In the genomic region with DNA sequence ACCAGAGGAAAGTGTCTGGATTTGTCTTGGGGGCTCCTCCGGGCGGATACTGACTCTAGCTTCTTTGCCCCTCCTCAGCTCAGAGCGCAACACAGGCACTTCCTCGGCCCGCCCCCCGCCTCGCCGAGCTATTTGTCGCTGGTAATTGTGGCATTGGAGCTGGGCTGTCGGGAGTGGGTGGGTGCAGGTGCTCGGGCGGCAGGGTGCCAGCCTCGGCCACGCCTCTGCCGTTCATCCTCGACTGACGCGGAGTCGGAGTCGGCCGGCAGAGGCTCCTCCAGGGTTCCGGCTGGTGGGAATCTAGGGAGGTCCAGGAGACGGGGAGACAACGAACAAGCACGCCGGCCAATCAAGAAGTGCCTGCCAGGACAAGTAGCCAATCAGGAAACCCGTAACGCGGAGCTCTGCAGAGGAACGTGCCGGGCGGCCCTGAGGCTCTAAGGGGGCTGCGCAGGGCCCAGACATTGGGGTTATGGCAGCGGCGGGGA, we compare ENCODE assay signal across 7 cellular contexts. TPM values are rescaled to one million over a fixed set of nuclear protein-coding genes. Genes with fewer than 3 reads are reported as not detected.
DNase-seq lines count a peak whose midpoint lies in the region; ATAC-seq lines count a peak whose summit lies in the region.

No MANE protein-coding gene starts in this region.

- H3K4me3 Mint-ChIP-seq in naive thymus-derived CD8-positive, alpha-beta T cell: peak overlapping the region; percentile 79 to 92 (median 88)

- H3K27me3 Mint-ChIP-seq in naive thymus-derived CD8-positive, alpha-beta T cell: peaks cover 0 to 2% (median 0%) of the 10 kb centered on the region in 5 donors

- H3K9me3 Mint-ChIP-seq in naive thymus-derived CD8-positive, alpha-beta T cell: peaks cover 0 to 2% (median 0%) of the 10 kb centered on the region in 9 donors

- peak overlapping the region in 6 of 10 donors; percentile 19 to 82 (median 50) for H3K27ac Mint-ChIP-seq in naive thymus-derived CD8-positive, alpha-beta T cell

- POLR2A ChIA-PET in naive thymus-derived CD8-positive, alpha-beta T cell (lab: Charles Lee): interaction anchor here (0.5 to 2.1 kb wide), 6 partner anchors 12 to 67 kb away, joined by 3 to 13 read pairs (median 3); a partner anchor contains a TSS

- H3K4me1 Mint-ChIP-seq in naive thymus-derived CD8-positive, alpha-beta T cell: peaks cover 7 to 34% (median 22%) of the 10 kb centered on the region in 4 donors

- peak; percentile 72 to 80 for ATAC-seq in naive thymus-derived CD8-positive, alpha-beta T cell
- ATAC-seq in HG03108 (IDR thresholded peaks at IDR 0.05; ENCODE audit: unreplicated experiment): no peak

- peak; percentile 71 for DNase-seq in HCEC 1CT
- peak; percentile 84 for DNase-seq in NCI-H510A (lab: John Stamatoyannopoulos, UW)
- DNase-seq in activated T-cell treated with anti-CD3 and anti-CD28 coated beads, Interleukin-2, amount 50 U/mL, for 48 hours: peak; percentile 48 to 54
- DNase-seq in fibroblast of gingiva (ENCODE audit: low read depth): peak; percentile 69
- DNase-seq in naive thymus-derived CD8-positive, alpha-beta T cell: peak in 9 of 10 donors; percentile 23 to 76 (median 50)
- no peak for DNase-seq in NAMALWA (ENCODE audit: low spot score)

- peaks cover 0 to 2% (median 0%) of the 10 kb centered on the region in 3 donors for H3K36me3 Mint-ChIP-seq in naive thymus-derived CD8-positive, alpha-beta T cell

RNA-seq across cellular contexts. Expression of a gene that starts 3.9 kb away (rescaled TPM):
- 1 to 10 TPM in 1 of 2 experiments, under 1 TPM in 1; 0.47 to 1.2 TPM for total RNA-seq in naive thymus-derived CD8-positive, alpha-beta T cell
- polyA plus RNA-seq in naive thymus-derived CD8-positive, alpha-beta T cell: 1 to 10 TPM in 1 of 3 donors, under 1 TPM in 2; 0.30 to 1.3 (median 0.95) TPM

RNA-seq across cellular contexts. Expression of a gene that starts 6.1 kb away (rescaled TPM):
- total RNA-seq in naive thymus-derived CD8-positive, alpha-beta T cell: 10 to 100 TPM; 16.9 to 19.5 TPM
- 10 to 100 TPM in 2 of 3 donors, 1 to 10 TPM in 1; 5.4 to 12.7 (median 10.3) TPM for polyA plus RNA-seq in naive thymus-derived CD8-positive, alpha-beta T cell

RNA-seq across cellular contexts. Expression of a gene that starts 26.8 kb away (rescaled TPM):
- 10 to 100 TPM; 32.3 to 36.4 TPM for total RNA-seq in naive thymus-derived CD8-positive, alpha-beta T cell
- 10 to 100 TPM; 15.2 to 19.1 (median 17.2) TPM for polyA plus RNA-seq in naive thymus-derived CD8-positive, alpha-beta T cell

RNA-seq across cellular contexts. Expression of a gene that starts 35.4 kb away (rescaled TPM):
- total RNA-seq in naive thymus-derived CD8-positive, alpha-beta T cell: 100 to 1,000 TPM; 215 to 217 TPM
- 100 to 1,000 TPM; 383 to 458 (median 390) TPM for polyA plus RNA-seq in naive thymus-derived CD8-positive, alpha-beta T cell

RNA-seq across cellular contexts. Expression of a gene that starts 41.3 kb away (rescaled TPM):
- total RNA-seq in naive thymus-derived CD8-positive, alpha-beta T cell: 10 to 100 TPM; 31.3 to 37.4 TPM
- polyA plus RNA-seq in naive thymus-derived CD8-positive, alpha-beta T cell: 10 to 100 TPM; 49.9 to 75.5 (median 59.6) TPM
